Comparison of ENCODE assay signal across 19 cellular contexts in the genomic region with DNA sequence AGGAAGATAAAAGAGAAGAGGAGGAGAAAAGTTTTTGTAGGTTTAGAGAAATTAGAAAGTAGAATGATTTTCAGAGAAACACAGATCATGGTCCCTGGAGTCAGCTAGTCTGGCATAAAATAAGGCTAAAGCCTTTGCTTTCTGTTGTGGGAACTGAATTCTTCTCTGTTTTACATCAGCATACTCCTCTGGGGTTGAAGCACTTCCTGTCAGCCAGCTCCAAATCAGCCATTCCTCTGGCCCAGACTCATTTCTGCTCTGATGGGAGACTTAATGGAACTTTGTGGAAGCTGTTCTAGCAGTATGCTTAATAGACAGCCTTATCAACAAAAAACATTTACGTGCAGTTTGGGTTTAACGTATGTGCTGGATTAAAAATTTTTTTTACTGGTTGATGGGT.
A peak's percentile ranks its signal among the peaks of the same experiment; 100 is the strongest.
DNase-seq lines count a peak whose midpoint lies in the region; ATAC-seq and TF ChIP-seq lines count a peak whose summit lies in the region.
"Had no signal": no experiment of that assay in that cellular context is flagged by ENCODE, and none has a peak within 500 bp of the region (broad histone marks: within the 10 kb centered on the region; RNA-seq: fewer than 3 reads in every experiment).

No MANE protein-coding gene starts in this region.

- ATAC-seq in left cardiac atrium = peak; percentile 74 to 83
- ATAC-seq in HG03521 (IDR thresholded peaks at IDR 0.05; ENCODE audit: unreplicated experiment) = no peak
- ATAC-seq: foreskin keratinocyte; stimulated activated effector memory CD8-positive, alpha-beta T cell treated with anti-CD3 and anti-CD28 coated beads, Interleukin-12 subunit alpha, Interleukin-12 subunit beta, amount 100 ng/mL, for 72 hours had no signal

- no peaks in the 10 kb centered on the region for H3K36me3 ChIP-seq in breast epithelium
- H3K36me3 ChIP-seq: thyroid gland had no signal

- in situ Hi-C loops in astrocyte of the spinal cord (cut with HindIII; ENCODE audit: low sequenced_read_pairs) = no loop called here

- TF ChIP-seq CTCF in astrocyte of the spinal cord (IDR thresholded peaks at IDR 0.05; ENCODE audit: low read depth, low read length) (no peak), breast epithelium (IDR thresholded peaks at IDR 0.05) (no peak)

- H3K4me3 ChIP-seq in astrocyte of the spinal cord (ENCODE audit: low read depth, low read length) = no peak overlapping the region
- H3K4me3 ChIP-seq in skeletal muscle cell (ENCODE audit: low read depth, low read length) = no peak overlapping the region
- H3K4me3 ChIP-seq in breast epithelium = no peak overlapping the region
- H3K4me3 ChIP-seq: thyroid gland had no signal

- H3K27ac ChIP-seq in breast epithelium = no peak overlapping the region
- H3K27ac ChIP-seq: foreskin keratinocyte, thyroid gland had no signal

- no peaks in the 10 kb centered on the region for H3K9me3 ChIP-seq in breast epithelium
- H3K9me3 ChIP-seq: Caco-2, thyroid gland had no signal

- TF ChIP-seq POLR2A in breast epithelium (IDR thresholded peaks at IDR 0.05) = no peak

- DNase-seq in GM04503 (ENCODE audit: low read depth) (peak; percentile 34), astrocyte of the spinal cord (ENCODE audit: low read depth, low spot score) (peak; percentile 43), left cardiac atrium (no peak), skeletal muscle cell (ENCODE audit: low read depth) (peak; percentile 54), breast epithelium (ENCODE audit: low spot score in 2 of 2) (no peak), NCI-H2107 (lab: John Stamatoyannopoulos, UW) (no peak)
- DNase-seq in stimulated activated CD4-positive, alpha-beta T cell treated with anti-CD3 and anti-CD28 coated beads, Interleukin-2, amount 100 ng/mL, for 24 hours = no peak
- DNase-seq: activated CD4-positive, alpha-beta T cell treated with anti-CD3 and anti-CD28 coated beads for 4 hours; Caco-2; foreskin keratinocyte; kidney glomerular epithelial cell; NCI-H1092 treated with DMSO at 0.1 percent for 48 hours; NCI-H2081 treated with DMSO at 0.1 percent for 48 hours; NCI-H524; nucleus accumbens; retina; thyroid gland had no signal

- no peaks in the 10 kb centered on the region for H3K27me3 ChIP-seq in breast epithelium
- H3K27me3 ChIP-seq: foreskin keratinocyte, thyroid gland had no signal

- intact Hi-C loops in left cardiac atrium (cut with DNase I) = no loop called here
- intact Hi-C loops in breast epithelium (cut with DNase I; ENCODE audit: low total_unique reads) = no loop called here

- H3K4me1 ChIP-seq in breast epithelium = no peaks in the 10 kb centered on the region
- H3K4me1 ChIP-seq: Caco-2, foreskin keratinocyte, thyroid gland had no signal

Comparison
In these comparisons a context has a peak if more than half of its experiments do, and no peak if none do; other contexts are left out.
1. DNase-seq: peak in GM04503 (single experiment), astrocyte of the spinal cord (single experiment) and skeletal muscle cell (single experiment); none in left cardiac atrium (single experiment), breast epithelium (0 of 2), NCI-H2107 (single experiment) and stimulated activated CD4-positive, alpha-beta T cell treated with anti-CD3 and anti-CD28 coated beads, Interleukin-2, amount 100 ng/mL, for 24 hours (0 of 2).